Comparison of ENCODE assay signal across 1 cellular context in the genomic region with DNA sequence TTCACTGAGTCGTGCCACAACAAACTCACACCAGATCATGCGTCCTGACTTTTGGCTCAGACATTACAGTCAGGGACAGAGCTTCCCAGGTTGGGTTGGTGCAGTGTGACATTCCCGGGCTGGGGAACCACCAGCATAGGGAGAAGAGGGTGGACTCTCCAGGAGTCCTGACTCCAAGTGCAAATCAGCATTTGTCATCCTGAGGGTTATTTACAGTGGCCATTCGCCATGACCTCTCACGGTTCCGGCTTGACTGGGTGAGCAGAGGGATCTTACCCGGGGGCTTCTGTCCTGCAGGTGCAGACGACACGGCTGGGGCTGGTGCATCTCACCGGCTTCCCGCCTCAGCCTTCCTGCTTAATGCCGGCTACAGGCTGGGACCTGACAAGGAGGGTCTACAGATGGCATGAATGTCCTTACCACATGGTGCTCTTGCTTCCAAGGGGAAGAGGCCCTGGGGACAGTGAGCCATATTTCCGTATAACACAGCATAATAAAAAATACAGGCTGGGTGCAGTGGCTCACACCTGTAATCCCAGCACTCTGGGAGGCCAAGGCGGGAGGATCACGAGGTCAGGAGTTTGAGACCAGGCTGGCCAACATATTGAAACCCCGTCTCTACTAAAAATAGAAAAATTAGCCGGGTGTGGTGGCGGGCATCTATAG.
TF ChIP-seq lines count a peak whose summit lies in the region.

No MANE protein-coding gene starts in this region.

TF ChIP-seq in IMR-90, 13 proteins besides CTCF, POLR2A, EP300 and RAD21:
- TF ChIP-seq FOS (IDR thresholded peaks at IDR 0.05; ENCODE audit: low read depth, low read length) = no peak
- TF ChIP-seq SMC3 (IDR thresholded peaks at IDR 0.05; ENCODE audit: low read depth, low read length) = no peak
- no peak for TF ChIP-seq CEBPB (IDR thresholded peaks at IDR 0.05; ENCODE audit: low read depth, low read length)
- no peak for TF ChIP-seq ELK1 (IDR thresholded peaks at IDR 0.05; ENCODE audit: borderline replicate concordance, low read depth, low read length)
- no peak for TF ChIP-seq RFX5 (IDR thresholded peaks at IDR 0.05; ENCODE audit: low read depth, low read length)
- TF ChIP-seq BHLHE40 (IDR thresholded peaks at IDR 0.05; ENCODE audit: low read depth, low read length) = no peak
- no peak for TF ChIP-seq NFE2L2 (IDR thresholded peaks at IDR 0.05; ENCODE audit: low read depth, low read length)
- no peak for TF ChIP-seq RCOR1 (IDR thresholded peaks at IDR 0.05; ENCODE audit: insufficient replicate concordance, low read length)
- no peak for TF ChIP-seq USF2 (IDR thresholded peaks at IDR 0.05; ENCODE audit: low read depth, low read length)
- no peak for TF ChIP-seq MAFK (IDR thresholded peaks at IDR 0.05; ENCODE audit: low read depth, low read length)
